In genomic region chr2:18639756-18640453, GRCh38 we compare ENCODE assay signal across 26 cellular contexts. TPM values are rescaled to one million over a fixed set of nuclear protein-coding genes. Genes with fewer than 3 reads are reported as not detected.
DNase-seq lines count a peak whose midpoint lies in the region; ATAC-seq, FAIRE-seq and TF ChIP-seq lines count a peak whose summit lies in the region.
"Had no signal": no experiment of that assay in that cellular context is flagged by ENCODE, and none has a peak within 500 bp of the region (broad histone marks: within the 10 kb centered on the region; RNA-seq: fewer than 3 reads in every experiment).

No MANE protein-coding gene starts in this region.

- POLR2A ChIA-PET in A549 (lab: Yijun Ruan, JAX) = no interaction called here
- POLR2A ChIA-PET in K562 (lab: Yijun Ruan, JAX) = no interaction called here

- no peak for TF ChIP-seq CTCF in A549 (IDR thresholded peaks at IDR 0.05)
- TF ChIP-seq CTCF in K562 (IDR thresholded peaks at IDR 0.05 in 2 of 3, conservative IDR thresholded peaks at IDR 0.05 in 1 of 3; ENCODE audit: insufficient read depth in 2 of 3, low read depth in 1 of 3, low read length in 3 of 3) = no peak
- no peak for TF ChIP-seq CTCF in GM20000 (IDR thresholded peaks at IDR 0.05; ENCODE audit: extremely low read depth, missing control alignments)

- H3K27ac ChIP-seq in A549 (no peak overlapping the region), K562 (ENCODE audit: extremely low read depth, low read depth, low read length) (no peak overlapping the region)

- CTCF ChIA-PET in A549 (lab: Yijun Ruan, JAX) = no interaction called here
- CTCF ChIA-PET in K562 (lab: Yijun Ruan, JAX; ENCODE audit: low intra/inter-chr PET ratio) = no interaction called here

- FAIRE-seq in A549 (lab: Jason Lieb, UNC) = no peak
- FAIRE-seq in K562 (lab: Jason Lieb, UNC) = no peak
- FAIRE-seq: D721Med, RCC 7860 had no signal

- H3K4me3 ChIP-seq in A549 (no peak overlapping the region), K562 (no peak overlapping the region)

- WGBS in A549 (ENCODE audit: missing lambda C conversion rate) = 32% methylated on average over 8 of the region's 8 CpGs
- 0% methylated on average over 8 of the region's 8 CpGs for WGBS in K562 (ENCODE audit: insufficient coverage, low coverage, missing lambda C conversion rate)

- BruUV-seq in K562 (replicated peaks; lab: Mats Ljungman, UMichigan) = no TSS peak

- no peaks in the 10 kb centered on the region for H3K9me1 ChIP-seq in K562 (ENCODE audit: control insufficient read depth, insufficient read depth, low read length)

- peaks cover 11% of the 10 kb centered on the region for H3K9me3 ChIP-seq in A549
- no peaks in the 10 kb centered on the region for H3K9me3 ChIP-seq in K562 (replicated peaks; ENCODE audit: control insufficient read depth, insufficient read depth, low read depth, low read length)

- H2AFZ ChIP-seq in K562 (ENCODE audit: low read depth, low read length) = no peak overlapping the region

- in situ Hi-C loops in K562 (cut with MboI) = no loop called here

- no peak for ATAC-seq in A549
- ATAC-seq in K562 = no peak
- ATAC-seq in GM21515 (IDR thresholded peaks at IDR 0.05; ENCODE audit: unreplicated experiment) = no peak
- ATAC-seq in HG03139 (IDR thresholded peaks at IDR 0.05; ENCODE audit: unreplicated experiment) = no peak

- H3K4me2 ChIP-seq in A549 (no peak overlapping the region), K562 (ENCODE audit: insufficient read depth, low read length) (no peak overlapping the region)

- H3K36me3 ChIP-seq in K562 (ENCODE audit: control insufficient read depth, insufficient read depth, low read length) = no peaks in the 10 kb centered on the region

- no peak for TF ChIP-seq POLR2A in A549 (IDR thresholded peaks at IDR 0.05; ENCODE audit: low read length)
- TF ChIP-seq POLR2A in K562 (conservative IDR thresholded peaks at IDR 0.05) = no peak

- no peaks in the 10 kb centered on the region for H3K4me1 ChIP-seq in A549
- H3K4me1 ChIP-seq in K562 (replicated peaks in 1 of 2; ENCODE audit: control insufficient read depth in 2 of 2, insufficient read depth in 2 of 2, low read length in 2 of 2) = no peaks in the 10 kb centered on the region

- intact Hi-C loops in K562 (cut with micrococcal nuclease) = no loop called here

- H3K27me3 ChIP-seq in K562 (ENCODE audit: control insufficient read depth in 2 of 2, insufficient read depth in 2 of 2, low read length in 2 of 2) = no peaks in the 10 kb centered on the region

- no peaks in the 10 kb centered on the region for H4K20me1 ChIP-seq in K562 (replicated peaks; ENCODE audit: control insufficient read depth, insufficient read depth, low read length)

- no peaks in the 10 kb centered on the region for H3K79me2 ChIP-seq in K562 (ENCODE audit: control insufficient read depth, insufficient read depth, low read length)

- H3K9ac ChIP-seq in K562 (ENCODE audit: insufficient read depth in 1 of 2, low read depth in 2 of 2, low read length in 2 of 2) = no peak overlapping the region

- TF ChIP-seq RAD21 in A549 (conservative IDR thresholded peaks at IDR 0.05 in 1 of 2, IDR thresholded peaks at IDR 0.05 in 1 of 2) (no peak), K562 (CRISPR knock-in tag; conservative IDR thresholded peaks at IDR 0.05 in 1 of 2, IDR thresholded peaks at IDR 0.05 in 1 of 2) (no peak)

- TF ChIP-seq EP300 in A549 (IDR thresholded peaks at IDR 0.05) = no peak
- no peak for TF ChIP-seq EP300 in K562 (IDR thresholded peaks at IDR 0.05; ENCODE audit: low read length)

- no peak for DNase-seq in A549 (ENCODE audit: low read depth in 1 of 2, low spot score in 1 of 2)
- DNase-seq in M059J (ENCODE audit: low read depth) = peak; percentile 64
- no peak for DNase-seq in K562 (ENCODE audit: extremely low read depth in 1 of 4, low spot score in 3 of 4)
- DNase-seq in iris pigment epithelial cell (ENCODE audit: low read depth) = peak; percentile 75
- DNase-seq in GM20000 (ENCODE audit: low spot score) = no peak
- DNase-seq: DMS53; EL; NCI-H1105; NCI-H146; NCI-H2029 treated with DMSO at 0.1 percent for 48 hours; NCI-H2171; NCI-H345; NCI-H524; NCI-H774; NK-92 treated with Interleukin-12 subunit alpha and Interleukin-12 subunit beta, amount 100 ng/mL, for 24 hours; Right ventricle myocardium superior had no signal

TF ChIP-seq in A549, 52 proteins besides CTCF, POLR2A, EP300 and RAD21:
- TF ChIP-seq MAFK (IDR thresholded peaks at IDR 0.05; ENCODE audit: partially characterized antibody) (peak; percentile 91), E2F6 (IDR thresholded peaks at IDR 0.05; ENCODE audit: borderline replicate concordance, low read depth) (no peak)

TF ChIP-seq in K562, 482 proteins besides CTCF, POLR2A, EP300 and RAD21:
- TF ChIP-seq MAFF (IDR thresholded peaks at IDR 0.05; ENCODE audit: low read length) (peak; percentile 36), GTF2F1 (IDR thresholded peaks at IDR 0.05; ENCODE audit: low read depth, low read length) (no peak), MAFG (tag; conservative IDR thresholded peaks at IDR 0.05) (peak; percentile 43), C11orf30 (IDR thresholded peaks at IDR 0.05; ENCODE audit: low read depth) (0 out of 2 replicates have a peak, but pooled peaks have one; percentile 31), PHF20 (IDR thresholded peaks at IDR 0.05; ENCODE audit: partially characterized antibody) (no peak), ZNF316 (IDR thresholded peaks at IDR 0.05) (peak; percentile 40), MAFK (IDR thresholded peaks at IDR 0.05; ENCODE audit: low read length) (peak; percentile 58)

RNA-seq across cellular contexts. Expression of gene NT5C1B, which starts 50.5 kb away (rescaled TPM):
- not detected in 2 replicates for polyA plus RNA-seq in A549 (2011; rRNA removed)
- not detected in 2 replicates for polyA plus RNA-seq in A549 (2012; cell fraction: cytosol; rRNA removed)
- not detected in 2 replicates for polyA plus RNA-seq in A549 (2012; cell fraction: nucleus; rRNA removed)
- polyA plus RNA-seq in A549 (2017; fragmentation: RNase III; extraction: RNeasy Plus Mini Kit Qiagen cat#74134 plus additional on column Dnase treatment) = not detected in 3 replicates
- not detected in 2 replicates for polyA minus RNA-seq in A549 (2011; rRNA and poly(A)+ RNA removed)
- total RNA-seq in M059J (2014; rRNA removed; shearing (Covaris generic)) = not detected in 2 replicates
- total RNA-seq in K562 (2011; cell fraction: chromatin; rRNA removed; ENCODE audit: low replicate concordance) = not detected in 2 replicates
- not detected in 2 replicates for total RNA-seq in K562 (2011; cell fraction: nucleolus; rRNA removed)
- total RNA-seq in K562 (2011; cell fraction: nucleoplasm; rRNA removed) = not detected in 2 replicates
- not detected in 2 replicates for total RNA-seq in K562 (2014; rRNA removed)
- total RNA-seq in K562 (2014; rRNA removed; fragmentation: Illumina TruSeq; extraction: Trizol) = not detected in 2 replicates
- not detected in 2 replicates for total RNA-seq in K562 (2015; rRNA removed; fragmentation: Illumina TruSeq; extraction: Trizol)
- not detected in 2 replicates for total RNA-seq in K562 (2021)
- polyA plus RNA-seq in K562 (2011; rRNA removed) = not detected in 2 replicates
- polyA plus RNA-seq in K562 (2011; cell fraction: cytosol; rRNA removed) = not detected in 2 replicates
- polyA plus RNA-seq in K562 (2011; cell fraction: nucleus; rRNA removed) = not detected in 2 replicates
- polyA plus RNA-seq in K562 (2012) = 0.07 and 0.08 TPM in 2 replicates
- polyA plus RNA-seq in K562 (2014; fragmentation: Illumina TruSeq; extraction: Trizol) = not detected in 2 replicates
- polyA plus RNA-seq in K562 (2014; fragmentation: Nextera tagmentation; extraction: Ambion mirVana) = under 1 TPM in 1 of 2 experiments, not detected in 1; 0.07 TPM
- polyA plus RNA-seq in K562 (2014; rRNA removed) = not detected in 2 replicates
- polyA minus RNA-seq in K562 (2011; rRNA and poly(A)+ RNA removed) = not detected in 2 replicates
- not detected in 2 replicates for polyA minus RNA-seq in K562 (2011; cell fraction: cytosol; rRNA and poly(A)+ RNA removed)
- polyA minus RNA-seq in K562 (2011; cell fraction: nucleus; rRNA and poly(A)+ RNA removed) = not detected in 2 replicates
- total RNA-seq: A172; H4; LHCN-M2; Right ventricle myocardium superior; SK-MEL-5; T-helper 1 cell treated with Interleukin-12 subunit alpha and Interleukin-12 subunit beta and Interleukin-4 antibody, amounts not matched to agents 30 ng/mL and 1 ng/mL, for 36 hours had no signal
- polyA plus RNA-seq: CD14-positive monocyte had no signal

Comparison
In these comparisons a context has a peak if more than half of its experiments do, and no peak if none do; other contexts are left out.
1. DNase-seq: peak in M059J (single experiment) and iris pigment epithelial cell (single experiment); none in A549 (0 of 2), K562 (0 of 4) and GM20000 (single experiment).
2. Of the 35 proteins assayed by ChIP-seq in both K562 and A549: peak only in K562: none; only in A549: none; in both: MAFK; in neither: 34.